ENCODE assay signal across 8 cellular contexts in the genomic region with DNA sequence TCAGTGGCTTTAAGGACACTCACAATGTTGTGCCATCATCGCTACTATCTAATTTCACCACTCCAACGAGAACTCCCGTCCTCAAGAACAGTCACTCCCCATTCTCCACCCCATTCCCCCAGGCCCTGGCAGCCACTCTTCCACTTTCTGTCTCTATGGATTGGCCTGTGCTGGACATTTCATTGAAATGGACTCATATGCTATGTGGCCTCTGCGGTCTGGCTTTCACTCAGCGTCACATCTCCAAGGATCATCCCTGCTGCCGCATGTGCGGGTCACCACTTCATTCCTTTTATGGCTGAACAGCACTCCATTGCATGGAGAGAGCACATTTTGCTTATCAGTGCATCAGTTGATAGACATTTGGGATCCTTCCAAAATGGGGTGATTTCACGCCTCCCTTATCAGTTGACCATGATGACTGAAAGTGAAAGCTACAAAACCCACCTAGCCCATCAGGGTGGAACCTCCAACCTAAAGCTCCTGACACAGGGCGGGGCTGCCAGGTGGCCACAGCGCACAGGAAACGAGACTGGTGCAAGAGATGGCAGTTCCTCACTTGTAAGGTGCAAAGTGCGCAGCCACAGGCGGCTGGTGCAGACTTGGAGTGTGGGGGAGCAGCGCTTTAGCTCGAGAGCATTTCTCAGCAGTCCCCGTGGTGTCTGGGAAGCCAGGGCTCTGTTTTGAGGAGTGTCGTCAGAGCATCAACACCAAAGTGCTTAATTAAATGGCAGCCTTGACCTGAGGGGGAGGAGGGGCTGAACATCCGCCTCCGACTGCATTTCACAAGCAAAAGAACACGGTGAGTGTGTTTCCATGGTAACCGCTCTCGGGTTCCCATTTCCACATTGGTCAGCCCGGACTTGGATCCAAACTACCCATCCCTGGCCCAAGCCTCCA. TPM values are rescaled to one million over a fixed set of nuclear protein-coding genes. Genes with fewer than 3 reads are reported as not detected.
DNase-seq lines count a peak whose midpoint lies in the region; ATAC-seq and TF ChIP-seq lines count a peak whose summit lies in the region.

No MANE protein-coding gene starts in this region.

- no TSS peak for BruUV-seq in Calu3 (replicated peaks; lab: Mats Ljungman, UMichigan)

- H3K27me3 Mint-ChIP-seq in activated naive CD4-positive, alpha-beta T cell treated with anti-CD3 and anti-CD28 coated beads, Interleukin-2, amount 50 U/mL, for 24 hours: no peaks in the 10 kb centered on the region
- H3K27me3 Mint-ChIP-seq in type B pancreatic cell (no peaks in the 10 kb centered on the region), Calu3 (ENCODE audit: unreplicated experiment) (no peaks in the 10 kb centered on the region)

- ATAC-seq in GM18909 (IDR thresholded peaks at IDR 0.05; ENCODE audit: poor library complexity, unreplicated experiment) (peak; percentile 94), HG02870 (IDR thresholded peaks at IDR 0.05; ENCODE audit: unreplicated experiment) (peak; percentile 78)

- peaks cover 61% of the 10 kb centered on the region for H3K4me1 Mint-ChIP-seq in activated naive CD4-positive, alpha-beta T cell treated with anti-CD3 and anti-CD28 coated beads, Interleukin-2, amount 50 U/mL, for 24 hours
- H3K4me1 Mint-ChIP-seq in type B pancreatic cell (ENCODE audit: unreplicated experiment) (peaks cover 47% of the 10 kb centered on the region), Calu3 (ENCODE audit: low read depth, unreplicated experiment) (peaks cover 8% of the 10 kb centered on the region)

- H3K36me3 Mint-ChIP-seq in activated naive CD4-positive, alpha-beta T cell treated with anti-CD3 and anti-CD28 coated beads, Interleukin-2, amount 50 U/mL, for 24 hours: peaks cover 7% of the 10 kb centered on the region
- H3K36me3 Mint-ChIP-seq in type B pancreatic cell: peaks cover 14% of the 10 kb centered on the region
- peaks cover 23% of the 10 kb centered on the region for H3K36me3 Mint-ChIP-seq in Calu3 (ENCODE audit: insufficient read depth, unreplicated experiment)

- intact Hi-C loops in Calu3 (cut with micrococcal nuclease; ENCODE audit: unreplicated experiment): no loop called here

- H3K9me3 Mint-ChIP-seq in activated naive CD4-positive, alpha-beta T cell treated with anti-CD3 and anti-CD28 coated beads, Interleukin-2, amount 50 U/mL, for 24 hours: no peaks in the 10 kb centered on the region
- H3K9me3 Mint-ChIP-seq in type B pancreatic cell (no peaks in the 10 kb centered on the region), Calu3 (ENCODE audit: low read depth, unreplicated experiment) (no peaks in the 10 kb centered on the region)

- peak; percentile 3 for DNase-seq in OCI-M1 (lab: John Stamatoyannopoulos, UW)
- DNase-seq in midbrain (lab: John Stamatoyannopoulos, UW): peak; percentile 76
- no peak for DNase-seq in type B pancreatic cell (ENCODE audit: extremely low spot score, unreplicated experiment)
- no peak for DNase-seq in Calu3
- DNase-seq in NCI-H345 (lab: John Stamatoyannopoulos, UW): no peak

- peak overlapping the region; percentile 79 for H3K4me3 Mint-ChIP-seq in activated naive CD4-positive, alpha-beta T cell treated with anti-CD3 and anti-CD28 coated beads, Interleukin-2, amount 50 U/mL, for 24 hours
- H3K4me3 Mint-ChIP-seq in type B pancreatic cell (no peak overlapping the region), Calu3 (ENCODE audit: low read depth, unreplicated experiment) (no peak overlapping the region)

- H3K27ac Mint-ChIP-seq in activated naive CD4-positive, alpha-beta T cell treated with anti-CD3 and anti-CD28 coated beads, Interleukin-2, amount 50 U/mL, for 24 hours: peak overlapping the region; percentile 93
- H3K27ac Mint-ChIP-seq in type B pancreatic cell: peak overlapping the region; percentile 78
- H3K27ac Mint-ChIP-seq in Calu3 (ENCODE audit: unreplicated experiment): no peak overlapping the region

- CTCF ChIA-PET in Calu3 (lab: Charles Lee): no interaction called here

- TF ChIP-seq CTCF in type B pancreatic cell (conservative IDR thresholded peaks at IDR 0.05) (no peak), Calu3 (IDR thresholded peaks at IDR 0.05; ENCODE audit: unreplicated experiment) (no peak)

RNA-seq across cellular contexts. Expression of a gene that starts 23.8 kb away (rescaled TPM):
- 75.6 and 179 TPM in 2 replicates for total RNA-seq in type B pancreatic cell (ENCODE audit: low replicate concordance)
- total RNA-seq in Calu3 (2022): 312 and 343 TPM in 2 replicates

RNA-seq across cellular contexts. Expression of a gene that starts 54.2 kb away (rescaled TPM):
- total RNA-seq in type B pancreatic cell (ENCODE audit: low replicate concordance): 40.3 and 64.7 TPM in 2 replicates
- 90.4 and 93.6 TPM in 2 replicates for total RNA-seq in Calu3 (2022)

Comparison
In these comparisons a context has a peak if more than half of its experiments do, and no peak if none do; other contexts are left out.
1. DNase-seq: peak in OCI-M1 (single experiment) and midbrain (single experiment); none in type B pancreatic cell (single experiment), Calu3 (single experiment) and NCI-H345 (single experiment).